Comparison of ENCODE assay signal across 9 cellular contexts in genomic region chr16:10828851-10829331, GRCh38. TPM values are rescaled to one million over a fixed set of nuclear protein-coding genes. Genes with fewer than 3 reads are reported as not detected.
DNase-seq lines count a peak whose midpoint lies in the region; ATAC-seq, FAIRE-seq and TF ChIP-seq lines count a peak whose summit lies in the region.
"Had no signal": no experiment of that assay in that cellular context is flagged by ENCODE, and none has a peak within 500 bp of the region (broad histone marks: within the 10 kb centered on the region; RNA-seq: fewer than 3 reads in every experiment).

No MANE protein-coding gene starts in this region.

- no peaks in the 10 kb centered on the region for H3K27me3 ChIP-seq in spleen (replicated peaks in 1 of 7)
- no peaks in the 10 kb centered on the region for H3K27me3 ChIP-seq in WERI-Rb-1 (ENCODE audit: insufficient read depth, low read depth, severe bottlenecking)

- H3K27ac Mint-ChIP-seq in MCF 10A (ENCODE audit: low read depth, unreplicated experiment): peak overlapping the region; percentile 89
- peak overlapping the region in 1 of 2 donors; percentile 87 for H3K27ac Mint-ChIP-seq in effector memory CD8-positive, alpha-beta T cell

- POLR2A ChIA-PET in MCF 10A (lab: Yijun Ruan, JAX): interaction anchor here (0.6 to 2.1 kb wide), 8 partner anchors 26 to 1974 kb away, joined by 3 to 6 read pairs (median 4); partner anchors contain the start of genes CLEC16A, DEXI and NUBP1

- H3K9me3 ChIP-seq in kidney (ENCODE audit: control insufficient read depth in 1 of 2, low read length in 2 of 2) (no peaks in the 10 kb centered on the region), spleen (no peaks in the 10 kb centered on the region), WERI-Rb-1 (ENCODE audit: severe bottlenecking) (no peaks in the 10 kb centered on the region)
- H3K9me3 ChIP-seq: neutrophil had no signal

- peaks cover 19% of the 10 kb centered on the region for H3K4me1 Mint-ChIP-seq in MCF 10A (ENCODE audit: insufficient read depth, unreplicated experiment)
- no peaks in the 10 kb centered on the region for H3K4me1 Mint-ChIP-seq in effector memory CD8-positive, alpha-beta T cell (ENCODE audit: low read depth in 2 of 2)

- no TSS peak for BruUV-seq in MCF 10A (replicated peaks; lab: Mats Ljungman, UMichigan)

- TF ChIP-seq CTCF in MCF 10A (IDR thresholded peaks at IDR 0.05; ENCODE audit: unreplicated experiment): no peak
- no peak for TF ChIP-seq CTCF in kidney (IDR thresholded peaks at IDR 0.05; ENCODE audit: borderline replicate concordance, extremely low read depth, insufficient read depth)
- no peak for TF ChIP-seq CTCF in spleen (IDR thresholded peaks at IDR 0.05 in 8 of 11, conservative IDR thresholded peaks at IDR 0.05 in 3 of 11)
- TF ChIP-seq CTCF in WERI-Rb-1 (IDR thresholded peaks at IDR 0.05; ENCODE audit: low read depth, low read length): no peak

- H3K9ac ChIP-seq in kidney (ENCODE audit: low read length in 2 of 2): peak overlapping the region in 1 of 2 donors; percentile 44

- peaks cover 13 to 20% of the 10 kb centered on the region in 2 donors for H3K4me1 ChIP-seq in kidney (ENCODE audit: control insufficient read depth in 1 of 2, insufficient read depth in 1 of 2, low read depth in 1 of 2, low read length in 2 of 2)
- H3K4me1 ChIP-seq in spleen: peaks cover 8 to 54% (median 31%) of the 10 kb centered on the region in 6 donors

- H3K9me3 Mint-ChIP-seq in MCF 10A (ENCODE audit: unreplicated experiment): no peaks in the 10 kb centered on the region
- no peaks in the 10 kb centered on the region for H3K9me3 Mint-ChIP-seq in effector memory CD8-positive, alpha-beta T cell

- TF ChIP-seq POLR2A in spleen (IDR thresholded peaks at IDR 0.05): peak in 1 of 3 donors; percentile 13

- no peaks in the 10 kb centered on the region for H3K36me3 Mint-ChIP-seq in MCF 10A (ENCODE audit: insufficient read depth, unreplicated experiment)
- no peaks in the 10 kb centered on the region for H3K36me3 Mint-ChIP-seq in effector memory CD8-positive, alpha-beta T cell (ENCODE audit: insufficient read depth)

- no peaks in the 10 kb centered on the region for H3K27me3 Mint-ChIP-seq in MCF 10A (ENCODE audit: insufficient read depth, unreplicated experiment)
- no peaks in the 10 kb centered on the region for H3K27me3 Mint-ChIP-seq in effector memory CD8-positive, alpha-beta T cell

- H3K27ac ChIP-seq in kidney (ENCODE audit: low read depth in 2 of 2, low read length in 2 of 2) (peak overlapping the region; percentile 77 to 87), spleen (peak overlapping the region in 7 of 8 donors; percentile 76 to 89 (median 83)), WERI-Rb-1 (no peak overlapping the region)
- H3K27ac ChIP-seq: neutrophil had no signal

- no peak for ATAC-seq in effector memory CD8-positive, alpha-beta T cell (replicated peaks)
- ATAC-seq in stimulated activated naive CD8-positive, alpha-beta T cell treated with anti-CD3 and anti-CD28 coated beads, Interleukin-15, Interleukin-2, amounts not matched to agents 100 U/mL and 50 U/mL, for 24 hours: no peak

- TF ChIP-seq EP300 in Ishikawa (IDR thresholded peaks at IDR 0.05; ENCODE audit: borderline replicate concordance): peak; percentile 58; the same call in 1 of the 2 replicates

- DNase-seq in MCF 10A (ENCODE audit: unreplicated experiment) (peak; percentile 99), kidney (peak; percentile 97), spleen (peak; percentile 90), DMS53 treated with DMSO at 0.1 percent for 48 hours (lab: John Stamatoyannopoulos, UW; ENCODE audit: unreplicated experiment) (no peak), WERI-Rb-1 (no peak)
- no peak for DNase-seq in effector memory CD8-positive, alpha-beta T cell
- no peak for DNase-seq in stimulated activated naive CD8-positive, alpha-beta T cell treated with anti-CD3 and anti-CD28 coated beads, Interleukin-15, Interleukin-2, amounts not matched to agents 100 U/mL and 50 U/mL, for 24 hours

- FAIRE-seq in kidney (lab: Jason Lieb, UNC): peak; percentile 47

- CTCF ChIA-PET in MCF 10A (lab: Yijun Ruan, JAX): interaction anchor here (0.7 to 1.5 kb wide), 5 partner anchors 13 to 92 kb away, joined by 3 to 6 read pairs (median 3); no protein-coding TSS in a partner anchor

- 17 to 39% (median 26%) methylated on average over 14 to 16 of the region's 16 CpGs for WGBS in spleen, 5 donors

- H3K4me3 Mint-ChIP-seq in MCF 10A (ENCODE audit: unreplicated experiment): peak overlapping the region; percentile 55
- no peak overlapping the region for H3K4me3 Mint-ChIP-seq in effector memory CD8-positive, alpha-beta T cell

- intact Hi-C loops in MCF 10A (cut with micrococcal nuclease) (loop anchor here (1.0 to 5.0 kb wide), 2 partner anchors 48 to 89 kb away; partner anchors contain the start of gene CIITA), kidney (cut with DNase I) (no loop called here), spleen (cut with DNase I; ENCODE audit: low total_unique reads) (no loop called here)

- no peak; the same call in 1 of the 2 replicates for TF ChIP-seq RAD21 in Ishikawa (IDR thresholded peaks at IDR 0.05; ENCODE audit: low read depth)

- H3K4me3 ChIP-seq in kidney (ENCODE audit: low read length in 2 of 2) (peak overlapping the region; percentile 35 to 36), spleen (no peak overlapping the region), WERI-Rb-1 (ENCODE audit: low read depth, low read length) (no peak overlapping the region)

- H3K36me3 ChIP-seq in kidney (ENCODE audit: control insufficient read depth in 1 of 2, insufficient read depth in 2 of 2, low read length in 2 of 2) (no peaks in the 10 kb centered on the region), spleen (no peaks in the 10 kb centered on the region), WERI-Rb-1 (no peaks in the 10 kb centered on the region)
- H3K36me3 ChIP-seq: neutrophil had no signal

TF ChIP-seq in Ishikawa, 13 proteins besides CTCF, POLR2A, EP300 and RAD21:
- no peak; the same call in 1 of the 2 replicates for TF ChIP-seq ZBTB7A (IDR thresholded peaks at IDR 0.05; ENCODE audit: low read depth)
- TF ChIP-seq MAX (IDR thresholded peaks at IDR 0.05): peak; percentile 73
- TF ChIP-seq CREB1 (IDR thresholded peaks at IDR 0.05; ENCODE audit: low read depth): no peak
- peak; percentile 76 for TF ChIP-seq TCF12 (IDR thresholded peaks at IDR 0.05; ENCODE audit: low read depth)
- TF ChIP-seq FOXM1 (IDR thresholded peaks at IDR 0.05; ENCODE audit: borderline replicate concordance, low read depth): no peak
- no peak for TF ChIP-seq USF1 (IDR thresholded peaks at IDR 0.05)
- peak; percentile 98 for TF ChIP-seq NFIC (IDR thresholded peaks at IDR 0.05)
- TF ChIP-seq TAF1 (IDR thresholded peaks at IDR 0.05; ENCODE audit: low read depth): no peak
- TF ChIP-seq REST (IDR thresholded peaks at IDR 0.05; ENCODE audit: low read depth): no peak
- TF ChIP-seq EGR1 (IDR thresholded peaks at IDR 0.05): peak; percentile 99
- no peak for TF ChIP-seq CEBPB (IDR thresholded peaks at IDR 0.05)
- peak; percentile 57; the same call in 1 of the 2 replicates for TF ChIP-seq YY1 (IDR thresholded peaks at IDR 0.05; ENCODE audit: low read depth)
- TF ChIP-seq TEAD4 (IDR thresholded peaks at IDR 0.05): 0 out of 2 replicates have a peak, but pooled peaks have one; percentile 17

RNA-seq across cellular contexts. Expression of gene TVP23A, which starts 10.3 kb away (rescaled TPM):
- total RNA-seq in MCF 10A (2022): not detected in 2 replicates
- 0.19 TPM for total RNA-seq in kidney
- not detected for polyA plus RNA-seq in kidney (ENCODE audit: insufficient read depth, low read depth, low replicate concordance)
- 1 to 10 TPM in 3 of 7 donors, under 1 TPM in 3, not detected in 1; 0.42 to 2.2 (median 1.2) TPM for total RNA-seq in spleen
- 1 to 10 TPM in 1 of 3 donors, under 1 TPM in 2; 0.29 to 1.1 (median 0.72) TPM for polyA plus RNA-seq in spleen

RNA-seq across cellular contexts. Expression of gene CIITA, which starts 48.1 kb away (rescaled TPM):
- total RNA-seq in MCF 10A (2022) (0.12 TPM in 1 of 2 replicates, not detected in the other), kidney (50.5 TPM), spleen (100 to 1,000 TPM in 6 of 7 donors, 10 to 100 TPM in 1; 88.0 to 179 (median 143) TPM)
- polyA plus RNA-seq in kidney (ENCODE audit: insufficient read depth, low read depth, low replicate concordance) (8.3 TPM), spleen (10 to 100 TPM; 67.0 to 93.6 (median 81.8) TPM)

Comparison
In these comparisons a context has a peak if more than half of its experiments do, and no peak if none do; other contexts are left out.
1. DNase-seq: peak in MCF 10A (single experiment), kidney (single experiment) and spleen (single experiment); none in DMS53 treated with DMSO at 0.1 percent for 48 hours (single experiment), WERI-Rb-1 (single experiment), effector memory CD8-positive, alpha-beta T cell (0 of 3) and stimulated activated naive CD8-positive, alpha-beta T cell treated with anti-CD3 and anti-CD28 coated beads, Interleukin-15, Interleukin-2, amounts not matched to agents 100 U/mL and 50 U/mL, for 24 hours (single experiment).
2. H3K4me3 ChIP-seq: peak in kidney (2 of 2); none in spleen (0 of 8) and WERI-Rb-1 (single experiment).
3. RNA of gene CIITA, which starts 48.1 kb away (total RNA-seq): 88.0 to 179 TPM in spleen and 50.5 TPM in kidney (single experiment); 0.12 TPM in MCF 10A; every median in the first group is over 10 times any median in the second.